1 cellular context compared by ENCODE assay signal in the genomic region with DNA sequence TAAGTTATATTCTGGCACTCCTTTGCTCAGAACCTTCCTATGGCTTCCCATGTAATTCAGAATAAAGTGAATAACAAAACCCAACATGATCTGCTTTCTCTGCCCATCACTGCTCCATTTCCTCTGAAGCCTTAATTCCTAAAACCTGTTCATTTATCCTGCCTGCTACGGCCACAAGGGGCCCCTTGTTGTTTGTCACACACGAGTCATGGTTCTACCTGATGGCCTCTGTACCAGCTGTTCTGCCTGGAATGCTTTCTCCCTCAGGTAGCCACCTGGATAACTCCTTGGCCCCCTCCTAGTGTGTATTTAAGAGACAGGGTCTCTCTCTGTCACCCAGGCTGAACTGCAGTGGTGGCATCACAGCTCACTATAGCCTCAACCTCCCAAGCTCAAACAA.
TF ChIP-seq lines count a peak whose summit lies in the region.

No MANE protein-coding gene starts in this region.

TF ChIP-seq in HepG2, 621 proteins besides CTCF, POLR2A, EP300 and RAD21 (continues in another document):
- TF ChIP-seq, protein P1, sequence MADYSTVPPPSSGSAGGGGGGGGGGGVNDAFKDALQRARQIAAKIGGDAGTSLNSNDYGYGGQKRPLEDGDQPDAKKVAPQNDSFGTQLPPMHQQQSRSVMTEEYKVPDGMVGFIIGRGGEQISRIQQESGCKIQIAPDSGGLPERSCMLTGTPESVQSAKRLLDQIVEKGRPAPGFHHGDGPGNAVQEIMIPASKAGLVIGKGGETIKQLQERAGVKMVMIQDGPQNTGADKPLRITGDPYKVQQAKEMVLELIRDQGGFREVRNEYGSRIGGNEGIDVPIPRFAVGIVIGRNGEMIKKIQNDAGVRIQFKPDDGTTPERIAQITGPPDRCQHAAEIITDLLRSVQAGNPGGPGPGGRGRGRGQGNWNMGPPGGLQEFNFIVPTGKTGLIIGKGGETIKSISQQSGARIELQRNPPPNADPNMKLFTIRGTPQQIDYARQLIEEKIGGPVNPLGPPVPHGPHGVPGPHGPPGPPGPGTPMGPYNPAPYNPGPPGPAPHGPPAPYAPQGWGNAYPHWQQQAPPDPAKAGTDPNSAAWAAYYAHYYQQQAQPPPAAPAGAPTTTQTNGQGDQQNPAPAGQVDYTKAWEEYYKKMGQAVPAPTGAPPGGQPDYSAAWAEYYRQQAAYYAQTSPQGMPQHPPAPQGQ (CRISPR knock-in tag; IDR thresholded peaks at IDR 0.05; ENCODE audit: borderline replicate concordance), result no peak
- peak; percentile 20; the same call in 1 of the 2 replicates for TF ChIP-seq FOSL2 (CRISPR knock-in tag; IDR thresholded peaks at IDR 0.05)
- TF ChIP-seq, protein P2, sequence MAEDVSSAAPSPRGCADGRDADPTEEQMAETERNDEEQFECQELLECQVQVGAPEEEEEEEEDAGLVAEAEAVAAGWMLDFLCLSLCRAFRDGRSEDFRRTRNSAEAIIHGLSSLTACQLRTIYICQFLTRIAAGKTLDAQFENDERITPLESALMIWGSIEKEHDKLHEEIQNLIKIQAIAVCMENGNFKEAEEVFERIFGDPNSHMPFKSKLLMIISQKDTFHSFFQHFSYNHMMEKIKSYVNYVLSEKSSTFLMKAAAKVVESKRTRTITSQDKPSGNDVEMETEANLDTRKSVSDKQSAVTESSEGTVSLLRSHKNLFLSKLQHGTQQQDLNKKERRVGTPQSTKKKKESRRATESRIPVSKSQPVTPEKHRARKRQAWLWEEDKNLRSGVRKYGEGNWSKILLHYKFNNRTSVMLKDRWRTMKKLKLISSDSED (CRISPR knock-in tag; IDR thresholded peaks at IDR 0.05), result no peak
- TF ChIP-seq ELF1 (CRISPR knock-in tag; IDR thresholded peaks at IDR 0.05), result no peak; the same call in 1 of the 2 replicates
- no peak for TF ChIP-seq ZNF772 (CRISPR knock-in tag; IDR thresholded peaks at IDR 0.05)
- TF ChIP-seq, protein P3, sequence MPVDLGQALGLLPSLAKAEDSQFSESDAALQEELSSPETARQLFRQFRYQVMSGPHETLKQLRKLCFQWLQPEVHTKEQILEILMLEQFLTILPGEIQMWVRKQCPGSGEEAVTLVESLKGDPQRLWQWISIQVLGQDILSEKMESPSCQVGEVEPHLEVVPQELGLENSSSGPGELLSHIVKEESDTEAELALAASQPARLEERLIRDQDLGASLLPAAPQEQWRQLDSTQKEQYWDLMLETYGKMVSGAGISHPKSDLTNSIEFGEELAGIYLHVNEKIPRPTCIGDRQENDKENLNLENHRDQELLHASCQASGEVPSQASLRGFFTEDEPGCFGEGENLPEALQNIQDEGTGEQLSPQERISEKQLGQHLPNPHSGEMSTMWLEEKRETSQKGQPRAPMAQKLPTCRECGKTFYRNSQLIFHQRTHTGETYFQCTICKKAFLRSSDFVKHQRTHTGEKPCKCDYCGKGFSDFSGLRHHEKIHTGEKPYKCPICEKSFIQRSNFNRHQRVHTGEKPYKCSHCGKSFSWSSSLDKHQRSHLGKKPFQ (CRISPR knock-in tag; IDR thresholded peaks at IDR 0.05; ENCODE audit: insufficient replicate concordance), result no peak
- no peak for TF ChIP-seq NR2C2 (CRISPR knock-in tag; IDR thresholded peaks at IDR 0.05; ENCODE audit: borderline replicate concordance)
- no peak for TF ChIP-seq ZNF432 (CRISPR knock-in tag; IDR thresholded peaks at IDR 0.05; ENCODE audit: borderline replicate concordance)
- TF ChIP-seq STAG1 (CRISPR knock-in tag; IDR thresholded peaks at IDR 0.05), result peak; percentile 83
- 0 out of 2 replicates have a peak, but pooled peaks have one; percentile 60 for TF ChIP-seq ERF (CRISPR knock-in tag; IDR thresholded peaks at IDR 0.05)
- no peak for TF ChIP-seq YEATS2 (CRISPR knock-in tag; IDR thresholded peaks at IDR 0.05; ENCODE audit: borderline replicate concordance)
- no peak for TF ChIP-seq ADNP (CRISPR knock-in tag; IDR thresholded peaks at IDR 0.05)
- no peak for TF ChIP-seq HMG20A (CRISPR knock-in tag; IDR thresholded peaks at IDR 0.05; ENCODE audit: borderline replicate concordance)
- TF ChIP-seq ZNF431 (CRISPR knock-in tag; IDR thresholded peaks at IDR 0.05; ENCODE audit: borderline replicate concordance, low read depth), result no peak
- TF ChIP-seq ZBTB7B (CRISPR knock-in tag; IDR thresholded peaks at IDR 0.05), result 0 out of 2 replicates have a peak, but pooled peaks have one; percentile 15
- no peak for TF ChIP-seq ZNF839 (CRISPR knock-in tag; IDR thresholded peaks at IDR 0.05; ENCODE audit: borderline replicate concordance)
- TF ChIP-seq, protein P4, sequence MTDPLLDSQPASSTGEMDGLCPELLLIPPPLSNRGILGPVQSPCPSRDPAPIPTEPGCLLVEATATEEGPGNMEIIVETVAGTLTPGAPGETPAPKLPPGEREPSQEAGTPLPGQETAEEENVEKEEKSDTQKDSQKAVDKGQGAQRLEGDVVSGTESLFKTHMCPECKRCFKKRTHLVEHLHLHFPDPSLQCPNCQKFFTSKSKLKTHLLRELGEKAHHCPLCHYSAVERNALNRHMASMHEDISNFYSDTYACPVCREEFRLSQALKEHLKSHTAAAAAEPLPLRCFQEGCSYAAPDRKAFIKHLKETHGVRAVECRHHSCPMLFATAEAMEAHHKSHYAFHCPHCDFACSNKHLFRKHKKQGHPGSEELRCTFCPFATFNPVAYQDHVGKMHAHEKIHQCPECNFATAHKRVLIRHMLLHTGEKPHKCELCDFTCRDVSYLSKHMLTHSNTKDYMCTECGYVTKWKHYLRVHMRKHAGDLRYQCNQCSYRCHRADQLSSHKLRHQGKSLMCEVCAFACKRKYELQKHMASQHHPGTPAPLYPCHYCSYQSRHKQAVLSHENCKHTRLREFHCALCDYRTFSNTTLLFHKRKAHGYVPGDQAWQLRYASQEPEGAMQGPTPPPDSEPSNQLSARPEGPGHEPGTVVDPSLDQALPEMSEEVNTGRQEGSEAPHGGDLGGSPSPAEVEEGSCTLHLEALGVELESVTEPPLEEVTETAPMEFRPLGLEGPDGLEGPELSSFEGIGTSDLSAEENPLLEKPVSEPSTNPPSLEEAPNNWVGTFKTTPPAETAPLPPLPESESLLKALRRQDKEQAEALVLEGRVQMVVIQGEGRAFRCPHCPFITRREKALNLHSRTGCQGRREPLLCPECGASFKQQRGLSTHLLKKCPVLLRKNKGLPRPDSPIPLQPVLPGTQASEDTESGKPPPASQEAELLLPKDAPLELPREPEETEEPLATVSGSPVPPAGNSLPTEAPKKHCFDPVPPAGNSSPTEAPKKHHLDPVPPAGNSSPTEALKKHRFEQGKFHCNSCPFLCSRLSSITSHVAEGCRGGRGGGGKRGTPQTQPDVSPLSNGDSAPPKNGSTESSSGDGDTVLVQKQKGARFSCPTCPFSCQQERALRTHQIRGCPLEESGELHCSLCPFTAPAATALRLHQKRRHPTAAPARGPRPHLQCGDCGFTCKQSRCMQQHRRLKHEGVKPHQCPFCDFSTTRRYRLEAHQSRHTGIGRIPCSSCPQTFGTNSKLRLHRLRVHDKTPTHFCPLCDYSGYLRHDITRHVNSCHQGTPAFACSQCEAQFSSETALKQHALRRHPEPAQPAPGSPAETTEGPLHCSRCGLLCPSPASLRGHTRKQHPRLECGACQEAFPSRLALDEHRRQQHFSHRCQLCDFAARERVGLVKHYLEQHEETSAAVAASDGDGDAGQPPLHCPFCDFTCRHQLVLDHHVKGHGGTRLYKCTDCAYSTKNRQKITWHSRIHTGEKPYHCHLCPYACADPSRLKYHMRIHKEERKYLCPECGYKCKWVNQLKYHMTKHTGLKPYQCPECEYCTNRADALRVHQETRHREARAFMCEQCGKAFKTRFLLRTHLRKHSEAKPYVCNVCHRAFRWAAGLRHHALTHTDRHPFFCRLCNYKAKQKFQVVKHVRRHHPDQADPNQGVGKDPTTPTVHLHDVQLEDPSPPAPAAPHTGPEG (CRISPR knock-in tag; IDR thresholded peaks at IDR 0.05), result no peak
- no peak for TF ChIP-seq NFIC (IDR thresholded peaks at IDR 0.05; ENCODE audit: low read length)
- no peak for TF ChIP-seq RFX1 (IDR thresholded peaks at IDR 0.05)
- TF ChIP-seq ZNF33A (CRISPR knock-in tag; IDR thresholded peaks at IDR 0.05; ENCODE audit: borderline replicate concordance), result no peak
- TF ChIP-seq TGIF2 (CRISPR knock-in tag; IDR thresholded peaks at IDR 0.05), result 0 out of 2 replicates have a peak, but pooled peaks have one; percentile 47
- no peak for TF ChIP-seq U2AF2 (IDR thresholded peaks at IDR 0.05; ENCODE audit: low read depth, low read length)
- no peak for TF ChIP-seq DNMT3B (CRISPR knock-in tag; conservative IDR thresholded peaks at IDR 0.05)
- TF ChIP-seq PTBP1 (IDR thresholded peaks at IDR 0.05; ENCODE audit: low read depth, low read length, poor library complexity, severe bottlenecking), result no peak
- no peak for TF ChIP-seq ZNF75D (CRISPR knock-in tag; IDR thresholded peaks at IDR 0.05; ENCODE audit: borderline replicate concordance)
- no peak for TF ChIP-seq HIVEP1 (CRISPR knock-in tag; IDR thresholded peaks at IDR 0.05)
- TF ChIP-seq, protein P5, sequence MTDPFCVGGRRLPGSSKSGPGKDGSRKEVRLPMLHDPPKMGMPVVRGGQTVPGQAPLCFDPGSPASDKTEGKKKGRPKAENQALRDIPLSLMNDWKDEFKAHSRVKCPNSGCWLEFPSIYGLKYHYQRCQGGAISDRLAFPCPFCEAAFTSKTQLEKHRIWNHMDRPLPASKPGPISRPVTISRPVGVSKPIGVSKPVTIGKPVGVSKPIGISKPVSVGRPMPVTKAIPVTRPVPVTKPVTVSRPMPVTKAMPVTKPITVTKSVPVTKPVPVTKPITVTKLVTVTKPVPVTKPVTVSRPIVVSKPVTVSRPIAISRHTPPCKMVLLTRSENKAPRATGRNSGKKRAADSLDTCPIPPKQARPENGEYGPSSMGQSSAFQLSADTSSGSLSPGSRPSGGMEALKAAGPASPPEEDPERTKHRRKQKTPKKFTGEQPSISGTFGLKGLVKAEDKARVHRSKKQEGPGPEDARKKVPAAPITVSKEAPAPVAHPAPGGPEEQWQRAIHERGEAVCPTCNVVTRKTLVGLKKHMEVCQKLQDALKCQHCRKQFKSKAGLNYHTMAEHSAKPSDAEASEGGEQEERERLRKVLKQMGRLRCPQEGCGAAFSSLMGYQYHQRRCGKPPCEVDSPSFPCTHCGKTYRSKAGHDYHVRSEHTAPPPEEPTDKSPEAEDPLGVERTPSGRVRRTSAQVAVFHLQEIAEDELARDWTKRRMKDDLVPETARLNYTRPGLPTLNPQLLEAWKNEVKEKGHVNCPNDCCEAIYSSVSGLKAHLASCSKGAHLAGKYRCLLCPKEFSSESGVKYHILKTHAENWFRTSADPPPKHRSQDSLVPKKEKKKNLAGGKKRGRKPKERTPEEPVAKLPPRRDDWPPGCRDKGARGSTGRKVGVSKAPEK (CRISPR knock-in tag; IDR thresholded peaks at IDR 0.05; ENCODE audit: borderline replicate concordance), result no peak
- TF ChIP-seq, protein P6, sequence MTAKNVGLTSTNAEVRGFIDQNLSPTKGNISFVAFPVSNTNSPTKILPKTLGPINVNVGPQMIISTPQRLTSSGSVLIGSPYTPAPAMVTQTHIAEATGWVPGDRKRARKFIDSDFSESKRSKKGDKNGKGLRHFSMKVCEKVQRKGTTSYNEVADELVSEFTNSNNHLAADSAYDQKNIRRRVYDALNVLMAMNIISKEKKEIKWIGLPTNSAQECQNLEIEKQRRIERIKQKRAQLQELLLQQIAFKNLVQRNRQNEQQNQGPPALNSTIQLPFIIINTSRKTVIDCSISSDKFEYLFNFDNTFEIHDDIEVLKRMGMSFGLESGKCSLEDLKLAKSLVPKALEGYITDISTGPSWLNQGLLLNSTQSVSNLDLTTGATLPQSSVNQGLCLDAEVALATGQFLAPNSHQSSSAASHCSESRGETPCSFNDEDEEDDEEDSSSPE (CRISPR knock-in tag; IDR thresholded peaks at IDR 0.05), result no peak
- TF ChIP-seq ZNF619 (CRISPR knock-in tag; IDR thresholded peaks at IDR 0.05), result no peak
- TF ChIP-seq SAP130 (CRISPR knock-in tag; IDR thresholded peaks at IDR 0.05; ENCODE audit: low read depth), result peak; percentile 32; the same call in 1 of the 2 replicates
- peak; percentile 74 for TF ChIP-seq SMC3 (IDR thresholded peaks at IDR 0.05; ENCODE audit: low read length)
- no peak for TF ChIP-seq ZNF570 (CRISPR knock-in tag; IDR thresholded peaks at IDR 0.05; ENCODE audit: borderline replicate concordance)
- no peak for TF ChIP-seq ATAD3A (CRISPR knock-in tag; IDR thresholded peaks at IDR 0.05)
- TF ChIP-seq SRSF9 (IDR thresholded peaks at IDR 0.05; ENCODE audit: borderline replicate concordance, insufficient read depth, low read depth, low read length, poor library complexity, severe bottlenecking), result no peak
- no peak for TF ChIP-seq HOXD1 (CRISPR knock-in tag; IDR thresholded peaks at IDR 0.05)
- TF ChIP-seq, protein P7, sequence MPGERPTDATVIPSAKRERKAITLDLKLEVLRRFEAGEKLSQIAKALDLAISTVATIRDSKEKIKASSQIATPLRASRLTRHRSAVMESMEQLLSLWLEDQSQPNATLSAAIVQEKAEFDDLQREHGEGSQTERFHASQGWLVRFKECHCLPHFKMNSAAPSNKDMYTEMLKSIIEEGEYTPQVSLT (CRISPR knock-in tag; IDR thresholded peaks at IDR 0.05; ENCODE audit: borderline replicate concordance, low read depth), result no peak
- no peak for TF ChIP-seq ZNF367 (CRISPR knock-in tag; IDR thresholded peaks at IDR 0.05; ENCODE audit: borderline replicate concordance)
- TF ChIP-seq, protein P8, sequence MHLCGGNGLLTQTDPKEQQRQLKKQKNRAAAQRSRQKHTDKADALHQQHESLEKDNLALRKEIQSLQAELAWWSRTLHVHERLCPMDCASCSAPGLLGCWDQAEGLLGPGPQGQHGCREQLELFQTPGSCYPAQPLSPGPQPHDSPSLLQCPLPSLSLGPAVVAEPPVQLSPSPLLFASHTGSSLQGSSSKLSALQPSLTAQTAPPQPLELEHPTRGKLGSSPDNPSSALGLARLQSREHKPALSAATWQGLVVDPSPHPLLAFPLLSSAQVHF (CRISPR knock-in tag; IDR thresholded peaks at IDR 0.05), result no peak
- TF ChIP-seq, protein P9, sequence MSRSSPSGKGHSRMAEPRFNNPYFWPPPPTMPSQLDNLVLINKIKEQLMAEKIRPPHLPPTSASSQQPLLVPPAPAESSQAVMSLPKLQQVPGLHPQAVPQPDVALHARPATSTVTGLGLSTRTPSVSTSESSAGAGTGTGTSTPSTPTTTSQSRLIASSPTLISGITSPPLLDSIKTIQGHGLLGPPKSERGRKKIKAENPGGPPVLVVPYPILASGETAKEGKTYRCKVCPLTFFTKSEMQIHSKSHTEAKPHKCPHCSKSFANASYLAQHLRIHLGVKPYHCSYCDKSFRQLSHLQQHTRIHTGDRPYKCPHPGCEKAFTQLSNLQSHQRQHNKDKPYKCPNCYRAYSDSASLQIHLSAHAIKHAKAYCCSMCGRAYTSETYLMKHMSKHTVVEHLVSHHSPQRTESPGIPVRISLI (CRISPR knock-in tag; IDR thresholded peaks at IDR 0.05; ENCODE audit: borderline replicate concordance), result no peak
- TF ChIP-seq SRY (CRISPR knock-in tag; IDR thresholded peaks at IDR 0.05), result no peak
- TF ChIP-seq, protein P10, sequence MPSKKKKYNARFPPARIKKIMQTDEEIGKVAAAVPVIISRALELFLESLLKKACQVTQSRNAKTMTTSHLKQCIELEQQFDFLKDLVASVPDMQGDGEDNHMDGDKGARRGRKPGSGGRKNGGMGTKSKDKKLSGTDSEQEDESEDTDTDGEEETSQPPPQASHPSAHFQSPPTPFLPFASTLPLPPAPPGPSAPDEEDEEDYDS (CRISPR knock-in tag; IDR thresholded peaks at IDR 0.05), result no peak
- TF ChIP-seq SP2 (CRISPR knock-in tag; IDR thresholded peaks at IDR 0.05), result no peak
- no peak for TF ChIP-seq ZNF878 (CRISPR knock-in tag; IDR thresholded peaks at IDR 0.05)
- TF ChIP-seq MATR3 (CRISPR knock-in tag; IDR thresholded peaks at IDR 0.05), result no peak
- TF ChIP-seq ZNF230 (CRISPR knock-in tag; IDR thresholded peaks at IDR 0.05), result no peak
- TF ChIP-seq SRSF4 (IDR thresholded peaks at IDR 0.05; ENCODE audit: low read depth, low read length, poor library complexity, severe bottlenecking), result no peak
